ENCODE assay signal across 22 cellular contexts in genomic region chr11:103845331-103845730, GRCh38.
"Had no signal": no experiment of that assay in that cellular context is flagged by ENCODE, and none has a peak within 500 bp of the region (broad histone marks: within the 10 kb centered on the region; RNA-seq: fewer than 3 reads in every experiment).

No MANE protein-coding gene starts in this region.

- H3K36me3 ChIP-seq: adrenal gland, gastrocnemius medialis, spleen, suprapubic skin, tibial artery had no signal

- H3K27ac ChIP-seq: adrenal gland, coronary artery, dorsolateral prefrontal cortex, gastrocnemius medialis, hepatocyte, spleen, suprapubic skin, tibial artery, VCaP had no signal

- H3K4me1 ChIP-seq: gastrocnemius medialis, spleen, suprapubic skin had no signal

- H3K4me2 ChIP-seq: hepatocyte had no signal

- H3K4me3 ChIP-seq: adrenal gland, coronary artery, dorsolateral prefrontal cortex, gastrocnemius medialis, hepatocyte, spleen, suprapubic skin, tibial artery had no signal

- H3K9me3 ChIP-seq: adrenal gland, gastrocnemius medialis, spleen, suprapubic skin, tibial artery had no signal

- H3K79me2 ChIP-seq: hepatocyte had no signal

- DNase-seq: activated CD4-positive, alpha-beta T cell treated with anti-CD3 and anti-CD28 coated beads for 48 hours; activated CD4-positive, alpha-beta T cell treated with anti-CD3 and anti-CD28 coated beads, Interleukin-2, amount 50 U/mL, for 48 hours; activated CD8-positive, alpha-beta memory T cell treated with anti-CD3 and anti-CD28 coated beads for 24 hours; activated effector memory CD4-positive, alpha-beta T cell treated with Interleukin-2 at 50 U/mL for 16 hours; activated naive CD4-positive, alpha-beta T cell treated with Interleukin-2 at 50 U/mL for 16 hours; adrenal gland; dorsolateral prefrontal cortex; effector memory CD4-positive, alpha-beta T cell; gastrocnemius medialis; glutamatergic neuron; islet precursor cell; left ventricle myocardium superior; posterior cingulate gyrus; right cardiac atrium; spleen; stimulated activated naive CD4-positive, alpha-beta T cell; T-helper 1 cell; tibial artery had no signal

- H2AFZ ChIP-seq: hepatocyte had no signal

- ATAC-seq: gastrocnemius medialis, left ventricle myocardium superior, right cardiac atrium had no signal

- H3K27me3 ChIP-seq: adrenal gland, dorsolateral prefrontal cortex, gastrocnemius medialis, hepatocyte, spleen, suprapubic skin, tibial artery had no signal
